Comparison of ENCODE assay signal across 8 cellular contexts in the genomic region with DNA sequence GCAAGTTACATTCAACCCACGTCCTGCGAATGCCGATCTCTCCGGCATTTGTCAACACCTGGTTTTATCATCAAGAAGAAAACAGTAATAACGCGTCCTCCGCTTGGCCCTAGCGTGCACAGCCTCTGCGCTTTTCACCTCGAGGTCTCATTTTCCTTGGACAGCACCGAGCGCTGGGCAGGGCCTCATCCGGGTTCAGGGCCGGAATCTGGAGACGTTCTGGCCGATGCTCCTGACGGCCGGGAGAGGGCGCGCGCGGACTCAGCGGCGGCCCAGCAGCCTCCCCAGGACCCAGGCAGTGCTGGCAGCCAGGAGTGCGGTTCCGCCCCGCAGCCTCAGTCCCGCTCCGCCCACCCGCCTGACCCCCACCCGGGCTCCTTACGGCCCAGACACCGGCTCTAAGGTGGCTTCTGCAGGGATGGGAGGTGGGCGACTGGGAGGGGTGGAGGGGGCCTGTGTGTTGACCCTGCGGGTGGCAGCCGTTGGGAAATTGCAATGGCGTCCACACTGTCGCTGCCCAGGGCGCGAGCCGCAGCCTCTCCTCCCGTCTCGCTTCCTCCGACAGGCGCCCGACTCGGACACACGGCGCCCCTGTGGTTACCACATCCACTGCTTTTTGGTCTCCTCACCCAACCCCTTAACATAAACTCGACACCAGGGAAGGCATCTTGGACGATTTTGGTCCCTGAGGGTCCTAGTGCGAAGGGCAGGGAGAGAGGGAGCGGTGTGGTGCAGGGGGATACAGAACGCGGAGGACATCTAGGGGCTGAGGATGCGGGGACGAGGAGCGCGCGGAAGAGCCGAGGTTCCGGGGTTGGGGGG. TPM values are rescaled to one million over a fixed set of nuclear protein-coding genes. Genes with fewer than 3 reads are reported as not detected.
DNase-seq lines count a peak whose midpoint lies in the region; ATAC-seq and TF ChIP-seq lines count a peak whose summit lies in the region.

No MANE protein-coding gene starts in this region.

- peak; percentile 57 for ATAC-seq in GM21528 (IDR thresholded peaks at IDR 0.05; ENCODE audit: low FRiP score, unreplicated experiment)

- peaks cover 26% of the 10 kb centered on the region for H3K4me1 Mint-ChIP-seq in neural crest cell

- 1 to 2% (median 1%) methylated on average over 38 to 62 of the region's 62 CpGs for WGBS in stomach, 5 donors

- DNase-seq in D341Med (ENCODE audit: low spot score) (peak; percentile 86), Kasumi-1 (lab: John Stamatoyannopoulos, UW) (peak; percentile 57), activated gamma-delta T cell treated with Interleukin-2 at 50 U/mL for 16 hours (peak; percentile 70), fibroblast of villous mesenchyme (ENCODE audit: low read depth) (peak; percentile 88), neural crest cell (ENCODE audit: low read depth, low spot score) (peak; percentile 77), stomach (peak; percentile 88)

- TF ChIP-seq EP300 in stomach (IDR thresholded peaks at IDR 0.05): no peak

- peaks cover 5% of the 10 kb centered on the region for H3K9me3 Mint-ChIP-seq in neural crest cell

- H3K27me3 Mint-ChIP-seq in neural crest cell (ENCODE audit: low read depth): peaks cover 7% of the 10 kb centered on the region

- H3K27me3 ChIP-seq in stomach: no peaks in the 10 kb centered on the region

- intact Hi-C loops in stomach (cut with DNase I; ENCODE audit: low total_unique reads): no loop called here

- peaks cover 14 to 33% (median 28%) of the 10 kb centered on the region in 4 donors for H3K4me1 ChIP-seq in stomach

- peaks cover 3% of the 10 kb centered on the region for H3K36me3 Mint-ChIP-seq in neural crest cell (ENCODE audit: low read depth)

- H3K4me3 Mint-ChIP-seq in neural crest cell: peak overlapping the region; percentile 97

- peak overlapping the region; percentile 98 for H3K27ac Mint-ChIP-seq in neural crest cell (ENCODE audit: unreplicated experiment)

- H3K36me3 ChIP-seq in stomach: peaks cover 0 to 16% (median 12%) of the 10 kb centered on the region in 4 donors

- peak overlapping the region; percentile 94 to 98 (median 96) for H3K27ac ChIP-seq in stomach

- TF ChIP-seq CTCF in fibroblast of villous mesenchyme (IDR thresholded peaks at IDR 0.05; ENCODE audit: insufficient read depth, low read depth, low read length) (peak; percentile 86), neural crest cell (conservative IDR thresholded peaks at IDR 0.05) (peak; percentile 94), stomach (IDR thresholded peaks at IDR 0.05) (peak in 5 of 7 experiments; percentile 80 to 95 (median 91))

- peak; percentile 49 for TF ChIP-seq POLR2A in Raji (IDR thresholded peaks at IDR 0.05; ENCODE audit: insufficient read depth, low read depth, low read length)
- no peak for TF ChIP-seq POLR2A in stomach (IDR thresholded peaks at IDR 0.05)

- H3K4me3 ChIP-seq in fibroblast of villous mesenchyme (ENCODE audit: low read depth, low read length) (peak overlapping the region; percentile 79), stomach (peak overlapping the region; percentile 65 to 85 (median 80))

- H3K9me3 ChIP-seq in stomach: no peaks in the 10 kb centered on the region

RNA-seq across cellular contexts. Expression of gene FLYWCH1, which starts 7.4 kb away (rescaled TPM):
- total RNA-seq in fibroblast of villous mesenchyme (25.9 and 28.3 TPM in 2 replicates), neural crest cell (26.4 and 26.7 TPM in 2 replicates), stomach (100 to 1,000 TPM in 1 of 5 donors, 10 to 100 TPM in 4; 10.5 to 121 (median 26.5) TPM)
- polyA plus RNA-seq in stomach: 10 to 100 TPM in 2 of 3 donors, 1 to 10 TPM in 1; 8.1 to 18.1 (median 12.0) TPM

RNA-seq across cellular contexts. Expression of gene FLYWCH2, which starts 21.3 kb away (rescaled TPM):
- total RNA-seq in fibroblast of villous mesenchyme (47.1 and 62.5 TPM in 2 replicates), neural crest cell (32.3 and 32.4 TPM in 2 replicates), stomach (10 to 100 TPM; 19.6 to 76.4 (median 52.4) TPM)
- 10 to 100 TPM; 30.1 to 43.4 (median 39.0) TPM for polyA plus RNA-seq in stomach

RNA-seq across cellular contexts. Expression of gene PRSS22, which starts 46.3 kb away (rescaled TPM):
- not detected in 2 replicates for total RNA-seq in fibroblast of villous mesenchyme
- total RNA-seq in neural crest cell: not detected in 2 replicates
- 10 to 100 TPM in 2 of 5 donors, 1 to 10 TPM in 2, not detected in 1; 1.8 to 33.2 (median 9.8) TPM for total RNA-seq in stomach
- 10 to 100 TPM in 2 of 3 donors, 1 to 10 TPM in 1; 5.2 to 62.2 (median 22.7) TPM for polyA plus RNA-seq in stomach

RNA-seq across cellular contexts. Expression of gene KREMEN2, which starts 59.8 kb away (rescaled TPM):
- total RNA-seq in fibroblast of villous mesenchyme (under 0.01 TPM in 1 of 2 replicates, not detected in the other), neural crest cell (1.0 TPM in 2 replicates), stomach (under 1 TPM in 1 of 5 donors, not detected in 4; 0.37 TPM)
- polyA plus RNA-seq in stomach: 1 to 10 TPM in 1 of 3 donors, not detected in 2; 1.1 TPM

Comparison
In these comparisons a context has a peak if more than half of its experiments do, and no peak if none do; other contexts are left out.
1. Peak in every context shown above with its lines: DNase-seq, ATAC-seq, H3K4me3 ChIP-seq and H3K27ac ChIP-seq.